1 cellular context compared by ENCODE assay signal in the genomic region with DNA sequence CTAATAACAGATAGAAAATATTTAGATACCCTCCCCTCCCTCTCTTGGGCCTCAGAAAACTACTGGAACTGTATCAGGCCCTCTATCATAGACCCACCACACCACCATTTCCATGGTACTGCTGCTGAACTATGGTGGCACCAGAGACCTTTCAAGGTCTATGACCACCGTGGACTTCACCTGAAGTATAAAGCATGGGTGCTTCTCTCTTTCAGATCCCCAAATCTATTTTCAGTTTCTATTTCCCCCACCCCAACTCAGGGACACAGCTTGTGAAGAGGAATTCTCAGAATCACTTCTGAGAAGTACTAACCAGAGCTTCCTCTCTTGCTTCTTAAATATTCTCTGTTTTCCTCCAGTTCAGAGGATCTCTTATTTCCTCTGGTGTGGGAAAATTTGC.
TF ChIP-seq lines count a peak whose summit lies in the region.

No MANE protein-coding gene starts in this region.

TF ChIP-seq in HepG2, 621 proteins besides CTCF, POLR2A, EP300 and RAD21:
- TF ChIP-seq, protein P1, sequence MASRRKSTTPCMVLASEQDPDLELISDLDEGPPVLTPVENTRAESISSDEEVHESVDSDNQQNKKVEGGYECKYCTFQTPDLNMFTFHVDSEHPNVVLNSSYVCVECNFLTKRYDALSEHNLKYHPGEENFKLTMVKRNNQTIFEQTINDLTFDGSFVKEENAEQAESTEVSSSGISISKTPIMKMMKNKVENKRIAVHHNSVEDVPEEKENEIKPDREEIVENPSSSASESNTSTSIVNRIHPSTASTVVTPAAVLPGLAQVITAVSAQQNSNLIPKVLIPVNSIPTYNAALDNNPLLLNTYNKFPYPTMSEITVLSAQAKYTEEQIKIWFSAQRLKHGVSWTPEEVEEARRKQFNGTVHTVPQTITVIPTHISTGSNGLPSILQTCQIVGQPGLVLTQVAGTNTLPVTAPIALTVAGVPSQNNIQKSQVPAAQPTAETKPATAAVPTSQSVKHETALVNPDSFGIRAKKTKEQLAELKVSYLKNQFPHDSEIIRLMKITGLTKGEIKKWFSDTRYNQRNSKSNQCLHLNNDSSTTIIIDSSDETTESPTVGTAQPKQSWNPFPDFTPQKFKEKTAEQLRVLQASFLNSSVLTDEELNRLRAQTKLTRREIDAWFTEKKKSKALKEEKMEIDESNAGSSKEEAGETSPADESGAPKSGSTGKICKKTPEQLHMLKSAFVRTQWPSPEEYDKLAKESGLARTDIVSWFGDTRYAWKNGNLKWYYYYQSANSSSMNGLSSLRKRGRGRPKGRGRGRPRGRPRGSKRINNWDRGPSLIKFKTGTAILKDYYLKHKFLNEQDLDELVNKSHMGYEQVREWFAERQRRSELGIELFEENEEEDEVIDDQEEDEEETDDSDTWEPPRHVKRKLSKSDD (CRISPR knock-in tag; IDR thresholded peaks at IDR 0.05; ENCODE audit: low read depth), result no peak
- no peak for TF ChIP-seq FOXM1 (CRISPR knock-in tag; IDR thresholded peaks at IDR 0.05)
- no peak for TF ChIP-seq EZH2 (conservative IDR thresholded peaks at IDR 0.05; ENCODE audit: low read depth, low read length)
- TF ChIP-seq MIER3 (CRISPR knock-in tag; IDR thresholded peaks at IDR 0.05; ENCODE audit: borderline replicate concordance), result no peak
- TF ChIP-seq ZNF550 (CRISPR knock-in tag; IDR thresholded peaks at IDR 0.05; ENCODE audit: borderline replicate concordance), result no peak
- TF ChIP-seq MYC (CRISPR knock-in tag; IDR thresholded peaks at IDR 0.05; ENCODE audit: borderline replicate concordance), result no peak
- TF ChIP-seq ZNF326 (CRISPR knock-in tag; IDR thresholded peaks at IDR 0.05; ENCODE audit: borderline replicate concordance), result no peak
- no peak for TF ChIP-seq SP140L (CRISPR knock-in tag; IDR thresholded peaks at IDR 0.05; ENCODE audit: borderline replicate concordance)
- no peak for TF ChIP-seq ZNF180 (CRISPR knock-in tag; IDR thresholded peaks at IDR 0.05; ENCODE audit: borderline replicate concordance, low read depth)
- no peak for TF ChIP-seq ZNF451 (CRISPR knock-in tag; IDR thresholded peaks at IDR 0.05)
- TF ChIP-seq, protein P2, sequence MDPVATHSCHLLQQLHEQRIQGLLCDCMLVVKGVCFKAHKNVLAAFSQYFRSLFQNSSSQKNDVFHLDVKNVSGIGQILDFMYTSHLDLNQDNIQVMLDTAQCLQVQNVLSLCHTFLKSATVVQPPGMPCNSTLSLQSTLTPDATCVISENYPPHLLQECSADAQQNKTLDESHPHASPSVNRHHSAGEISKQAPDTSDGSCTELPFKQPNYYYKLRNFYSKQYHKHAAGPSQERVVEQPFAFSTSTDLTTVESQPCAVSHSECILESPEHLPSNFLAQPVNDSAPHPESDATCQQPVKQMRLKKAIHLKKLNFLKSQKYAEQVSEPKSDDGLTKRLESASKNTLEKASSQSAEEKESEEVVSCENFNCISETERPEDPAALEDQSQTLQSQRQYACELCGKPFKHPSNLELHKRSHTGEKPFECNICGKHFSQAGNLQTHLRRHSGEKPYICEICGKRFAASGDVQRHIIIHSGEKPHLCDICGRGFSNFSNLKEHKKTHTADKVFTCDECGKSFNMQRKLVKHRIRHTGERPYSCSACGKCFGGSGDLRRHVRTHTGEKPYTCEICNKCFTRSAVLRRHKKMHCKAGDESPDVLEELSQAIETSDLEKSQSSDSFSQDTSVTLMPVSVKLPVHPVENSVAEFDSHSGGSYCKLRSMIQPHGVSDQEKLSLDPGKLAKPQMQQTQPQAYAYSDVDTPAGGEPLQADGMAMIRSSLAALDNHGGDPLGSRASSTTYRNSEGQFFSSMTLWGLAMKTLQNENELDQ (CRISPR knock-in tag; IDR thresholded peaks at IDR 0.05; ENCODE audit: borderline replicate concordance), result no peak
- no peak for TF ChIP-seq SUZ12 (IDR thresholded peaks at IDR 0.05; ENCODE audit: low read depth, low read length)
- TF ChIP-seq ZNF12 (CRISPR knock-in tag; IDR thresholded peaks at IDR 0.05), result no peak
- no peak for TF ChIP-seq PHF8 (CRISPR knock-in tag; IDR thresholded peaks at IDR 0.05)
